In the genomic region with DNA sequence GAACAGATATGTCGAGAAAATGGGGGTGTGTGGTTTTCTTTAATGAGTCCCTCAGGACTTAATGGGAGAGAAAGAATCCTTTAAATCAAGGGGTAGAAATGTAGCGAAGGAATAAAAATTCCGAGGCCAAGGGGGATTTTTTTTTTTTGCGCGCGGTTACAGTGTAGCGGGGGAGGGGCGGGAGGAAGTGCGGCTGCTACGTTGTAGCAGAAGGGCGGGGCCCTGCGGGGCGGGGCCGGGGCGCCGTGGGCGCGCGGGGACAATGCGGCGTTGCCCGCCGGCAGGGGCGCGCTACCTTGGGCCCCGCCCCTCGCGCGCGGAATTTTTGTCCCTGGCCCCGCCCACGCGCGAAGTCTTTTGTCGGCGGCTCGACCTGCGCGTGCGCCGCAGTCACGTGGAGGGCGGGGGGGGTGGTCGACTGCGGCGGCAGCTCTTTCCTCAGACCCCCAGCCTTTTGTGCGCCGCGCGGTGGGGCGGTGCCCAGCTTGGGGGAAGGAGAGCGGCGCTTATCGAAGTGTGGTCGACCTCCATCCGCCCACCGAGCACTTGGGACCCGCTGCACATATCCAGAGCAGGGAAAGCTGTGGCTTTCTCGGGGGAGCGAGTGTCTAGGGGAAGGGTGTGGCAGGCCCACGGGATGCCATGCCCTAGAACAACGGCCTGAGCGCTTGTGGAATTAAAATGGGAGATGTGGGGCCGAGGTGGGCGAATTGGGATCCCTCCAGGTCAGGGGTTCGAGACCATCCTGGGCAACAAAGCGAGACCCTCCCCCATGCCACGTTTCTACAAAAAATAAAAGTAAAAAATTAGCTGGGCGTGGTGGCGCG, we compare ENCODE assay signal across 1 cellular context.
A peak's percentile ranks its signal among the peaks of the same experiment; 100 is the strongest.
TF ChIP-seq lines count a peak whose summit lies in the region.

No MANE protein-coding gene starts in this region.

TF ChIP-seq in HepG2, 621 proteins besides CTCF, POLR2A, EP300 and RAD21 (continued from another document and continues in another):
- TF ChIP-seq, protein P1, sequence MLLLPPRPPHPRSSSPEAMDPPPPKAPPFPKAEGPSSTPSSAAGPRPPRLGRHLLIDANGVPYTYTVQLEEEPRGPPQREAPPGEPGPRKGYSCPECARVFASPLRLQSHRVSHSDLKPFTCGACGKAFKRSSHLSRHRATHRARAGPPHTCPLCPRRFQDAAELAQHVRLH (CRISPR knock-in tag; IDR thresholded peaks at IDR 0.05; ENCODE audit: borderline replicate concordance, low read depth): peak; percentile 51; the same call in 1 of the 2 replicates
- TF ChIP-seq ZNF782 (CRISPR knock-in tag; IDR thresholded peaks at IDR 0.05; ENCODE audit: borderline replicate concordance) (peak; percentile 52; the same call in 1 of the 2 replicates), SRF (IDR thresholded peaks at IDR 0.05; ENCODE audit: low read depth, low read length) (no peak), ZNF546 (CRISPR knock-in tag; conservative IDR thresholded peaks at IDR 0.05) (no peak), ZNF552 (CRISPR knock-in tag; IDR thresholded peaks at IDR 0.05; ENCODE audit: borderline replicate concordance) (no peak), PHF8 (CRISPR knock-in tag; IDR thresholded peaks at IDR 0.05) (peak; percentile 40; the same call in 1 of the 2 replicates), ZC3H13 (CRISPR knock-in tag; IDR thresholded peaks at IDR 0.05) (peak; percentile 79; the same call in 1 of the 2 replicates), ELF1 (CRISPR knock-in tag; IDR thresholded peaks at IDR 0.05) (peak; percentile 45), TBL1XR1 (IDR thresholded peaks at IDR 0.05; ENCODE audit: borderline replicate concordance, low read length, partially characterized antibody) (no peak), PCBP1 (IDR thresholded peaks at IDR 0.05; ENCODE audit: borderline replicate concordance, low read depth, low read length) (no peak), ZNF138 (CRISPR knock-in tag; IDR thresholded peaks at IDR 0.05; ENCODE audit: low read depth) (peak; percentile 52; the same call in 1 of the 2 replicates), MXI1 (IDR thresholded peaks at IDR 0.05; ENCODE audit: borderline replicate concordance, low read depth, low read length) (peak; percentile 96), RBAK (CRISPR knock-in tag; IDR thresholded peaks at IDR 0.05) (no peak; the same call in 1 of the 2 replicates), ZNF350 (CRISPR knock-in tag; IDR thresholded peaks at IDR 0.05; ENCODE audit: borderline replicate concordance, low read depth) (peak; percentile 17; the same call in 1 of the 2 replicates), MXD4 (CRISPR knock-in tag; IDR thresholded peaks at IDR 0.05) (peak; percentile 90), ZNF629 (CRISPR knock-in tag; conservative IDR thresholded peaks at IDR 0.05) (0 out of 2 replicates have a peak, but pooled peaks have one; percentile 27), ZNF282 (IDR thresholded peaks at IDR 0.05; ENCODE audit: partially characterized antibody) (no peak), CCDC6 (CRISPR knock-in tag; IDR thresholded peaks at IDR 0.05) (peak; percentile 84; the same call in 1 of the 2 replicates), GABPB1 (CRISPR knock-in tag; IDR thresholded peaks at IDR 0.05) (peak; percentile 74), HNRNPL (IDR thresholded peaks at IDR 0.05; ENCODE audit: low read depth, low read length) (peak; percentile 67; the same call in 1 of the 2 replicates), ZNF317 (CRISPR knock-in tag; IDR thresholded peaks at IDR 0.05) (peak; percentile 63; the same call in 1 of the 2 replicates), TP53 (CRISPR knock-in tag; conservative IDR thresholded peaks at IDR 0.05) (0 out of 2 replicates have a peak, but pooled peaks have one; percentile 2), ZNF792 (CRISPR knock-in tag; IDR thresholded peaks at IDR 0.05) (peak; percentile 50), SIX4 (CRISPR knock-in tag; IDR thresholded peaks at IDR 0.05) (no peak), TMF1 (CRISPR knock-in tag; IDR thresholded peaks at IDR 0.05; ENCODE audit: low read depth) (peak; percentile 88), ZNF768 (CRISPR knock-in tag; IDR thresholded peaks at IDR 0.05) (peak; percentile 66), ZNF790 (CRISPR knock-in tag; IDR thresholded peaks at IDR 0.05; ENCODE audit: borderline replicate concordance) (no peak), DR1 (CRISPR knock-in tag; IDR thresholded peaks at IDR 0.05) (peak; percentile 44; the same call in 1 of the 2 replicates), ZNF451 (CRISPR knock-in tag; IDR thresholded peaks at IDR 0.05) (peak; percentile 85)
- TF ChIP-seq, protein P2, sequence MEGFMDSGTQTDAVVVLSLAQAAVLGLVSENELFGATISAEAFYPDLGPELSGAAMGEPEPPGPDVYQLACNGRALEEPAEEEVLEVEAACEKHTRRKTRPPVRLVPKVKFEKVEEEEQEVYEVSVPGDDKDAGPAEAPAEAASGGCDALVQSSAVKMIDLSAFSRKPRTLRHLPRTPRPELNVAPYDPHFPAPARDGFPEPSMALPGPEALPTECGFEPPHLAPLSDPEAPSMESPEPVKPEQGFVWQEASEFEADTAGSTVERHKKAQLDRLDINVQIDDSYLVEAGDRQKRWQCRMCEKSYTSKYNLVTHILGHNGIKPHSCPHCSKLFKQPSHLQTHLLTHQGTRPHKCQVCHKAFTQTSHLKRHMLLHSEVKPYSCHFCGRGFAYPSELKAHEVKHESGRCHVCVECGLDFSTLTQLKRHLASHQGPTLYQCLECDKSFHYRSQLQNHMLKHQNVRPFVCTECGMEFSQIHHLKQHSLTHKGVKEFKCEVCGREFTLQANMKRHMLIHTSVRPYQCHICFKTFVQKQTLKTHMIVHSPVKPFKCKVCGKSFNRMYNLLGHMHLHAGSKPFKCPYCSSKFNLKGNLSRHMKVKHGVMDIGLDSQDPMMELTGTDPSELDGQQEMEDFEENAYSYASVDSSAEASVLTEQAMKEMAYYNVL (CRISPR knock-in tag; IDR thresholded peaks at IDR 0.05; ENCODE audit: borderline replicate concordance): 0 out of 2 replicates have a peak, but pooled peaks have one; percentile 55
- TF ChIP-seq, protein P3, sequence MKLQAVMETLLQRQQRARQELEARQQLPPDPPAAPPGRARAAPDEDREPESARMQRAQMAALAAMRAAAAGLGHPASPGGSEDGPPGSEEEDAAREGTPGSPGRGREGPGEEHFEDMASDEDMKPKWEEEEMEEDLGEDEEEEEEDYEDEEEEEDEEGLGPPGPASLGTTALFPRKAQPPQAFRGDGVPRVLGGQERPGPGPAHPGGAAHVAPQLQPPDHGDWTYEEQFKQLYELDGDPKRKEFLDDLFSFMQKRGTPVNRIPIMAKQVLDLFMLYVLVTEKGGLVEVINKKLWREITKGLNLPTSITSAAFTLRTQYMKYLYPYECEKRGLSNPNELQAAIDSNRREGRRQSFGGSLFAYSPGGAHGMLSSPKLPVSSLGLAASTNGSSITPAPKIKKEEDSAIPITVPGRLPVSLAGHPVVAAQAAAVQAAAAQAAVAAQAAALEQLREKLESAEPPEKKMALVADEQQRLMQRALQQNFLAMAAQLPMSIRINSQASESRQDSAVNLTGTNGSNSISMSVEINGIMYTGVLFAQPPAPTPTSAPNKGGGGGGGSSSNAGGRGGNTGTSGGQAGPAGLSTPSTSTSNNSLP (IDR thresholded peaks at IDR 0.05; ENCODE audit: low read depth, low read length): peak; percentile 35; the same call in 1 of the 2 replicates
- TF ChIP-seq, protein P4, sequence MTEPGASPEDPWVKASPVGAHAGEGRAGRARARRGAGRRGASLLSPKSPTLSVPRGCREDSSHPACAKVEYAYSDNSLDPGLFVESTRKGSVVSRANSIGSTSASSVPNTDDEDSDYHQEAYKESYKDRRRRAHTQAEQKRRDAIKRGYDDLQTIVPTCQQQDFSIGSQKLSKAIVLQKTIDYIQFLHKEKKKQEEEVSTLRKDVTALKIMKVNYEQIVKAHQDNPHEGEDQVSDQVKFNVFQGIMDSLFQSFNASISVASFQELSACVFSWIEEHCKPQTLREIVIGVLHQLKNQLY (CRISPR knock-in tag; IDR thresholded peaks at IDR 0.05): peak; percentile 55
- TF ChIP-seq, protein P5, sequence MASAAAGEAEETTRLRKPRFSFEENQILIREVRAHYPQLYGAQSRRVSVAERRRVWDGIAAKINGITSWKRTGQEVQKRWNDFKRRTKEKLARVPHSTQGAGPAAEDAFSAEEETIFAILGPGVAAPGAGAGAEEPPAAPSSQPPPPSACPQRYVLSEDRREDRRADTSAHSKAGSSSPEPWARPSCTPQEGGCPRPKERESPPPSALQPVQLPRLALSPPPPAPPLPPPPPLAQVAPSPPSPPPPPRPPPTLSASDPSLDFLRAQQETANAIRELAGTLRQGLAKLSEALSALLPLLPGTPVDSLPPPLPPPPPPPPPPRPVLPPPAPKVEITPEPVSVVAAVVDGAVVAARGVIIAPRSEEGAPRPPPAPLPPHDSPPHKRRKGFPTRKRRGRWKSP (CRISPR knock-in tag; IDR thresholded peaks at IDR 0.05): peak; percentile 31; the same call in 1 of the 2 replicates
- TF ChIP-seq, protein P6, sequence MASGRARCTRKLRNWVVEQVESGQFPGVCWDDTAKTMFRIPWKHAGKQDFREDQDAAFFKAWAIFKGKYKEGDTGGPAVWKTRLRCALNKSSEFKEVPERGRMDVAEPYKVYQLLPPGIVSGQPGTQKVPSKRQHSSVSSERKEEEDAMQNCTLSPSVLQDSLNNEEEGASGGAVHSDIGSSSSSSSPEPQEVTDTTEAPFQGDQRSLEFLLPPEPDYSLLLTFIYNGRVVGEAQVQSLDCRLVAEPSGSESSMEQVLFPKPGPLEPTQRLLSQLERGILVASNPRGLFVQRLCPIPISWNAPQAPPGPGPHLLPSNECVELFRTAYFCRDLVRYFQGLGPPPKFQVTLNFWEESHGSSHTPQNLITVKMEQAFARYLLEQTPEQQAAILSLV (CRISPR knock-in tag; IDR thresholded peaks at IDR 0.05; ENCODE audit: borderline replicate concordance): peak; percentile 78
- TF ChIP-seq, protein P7, sequence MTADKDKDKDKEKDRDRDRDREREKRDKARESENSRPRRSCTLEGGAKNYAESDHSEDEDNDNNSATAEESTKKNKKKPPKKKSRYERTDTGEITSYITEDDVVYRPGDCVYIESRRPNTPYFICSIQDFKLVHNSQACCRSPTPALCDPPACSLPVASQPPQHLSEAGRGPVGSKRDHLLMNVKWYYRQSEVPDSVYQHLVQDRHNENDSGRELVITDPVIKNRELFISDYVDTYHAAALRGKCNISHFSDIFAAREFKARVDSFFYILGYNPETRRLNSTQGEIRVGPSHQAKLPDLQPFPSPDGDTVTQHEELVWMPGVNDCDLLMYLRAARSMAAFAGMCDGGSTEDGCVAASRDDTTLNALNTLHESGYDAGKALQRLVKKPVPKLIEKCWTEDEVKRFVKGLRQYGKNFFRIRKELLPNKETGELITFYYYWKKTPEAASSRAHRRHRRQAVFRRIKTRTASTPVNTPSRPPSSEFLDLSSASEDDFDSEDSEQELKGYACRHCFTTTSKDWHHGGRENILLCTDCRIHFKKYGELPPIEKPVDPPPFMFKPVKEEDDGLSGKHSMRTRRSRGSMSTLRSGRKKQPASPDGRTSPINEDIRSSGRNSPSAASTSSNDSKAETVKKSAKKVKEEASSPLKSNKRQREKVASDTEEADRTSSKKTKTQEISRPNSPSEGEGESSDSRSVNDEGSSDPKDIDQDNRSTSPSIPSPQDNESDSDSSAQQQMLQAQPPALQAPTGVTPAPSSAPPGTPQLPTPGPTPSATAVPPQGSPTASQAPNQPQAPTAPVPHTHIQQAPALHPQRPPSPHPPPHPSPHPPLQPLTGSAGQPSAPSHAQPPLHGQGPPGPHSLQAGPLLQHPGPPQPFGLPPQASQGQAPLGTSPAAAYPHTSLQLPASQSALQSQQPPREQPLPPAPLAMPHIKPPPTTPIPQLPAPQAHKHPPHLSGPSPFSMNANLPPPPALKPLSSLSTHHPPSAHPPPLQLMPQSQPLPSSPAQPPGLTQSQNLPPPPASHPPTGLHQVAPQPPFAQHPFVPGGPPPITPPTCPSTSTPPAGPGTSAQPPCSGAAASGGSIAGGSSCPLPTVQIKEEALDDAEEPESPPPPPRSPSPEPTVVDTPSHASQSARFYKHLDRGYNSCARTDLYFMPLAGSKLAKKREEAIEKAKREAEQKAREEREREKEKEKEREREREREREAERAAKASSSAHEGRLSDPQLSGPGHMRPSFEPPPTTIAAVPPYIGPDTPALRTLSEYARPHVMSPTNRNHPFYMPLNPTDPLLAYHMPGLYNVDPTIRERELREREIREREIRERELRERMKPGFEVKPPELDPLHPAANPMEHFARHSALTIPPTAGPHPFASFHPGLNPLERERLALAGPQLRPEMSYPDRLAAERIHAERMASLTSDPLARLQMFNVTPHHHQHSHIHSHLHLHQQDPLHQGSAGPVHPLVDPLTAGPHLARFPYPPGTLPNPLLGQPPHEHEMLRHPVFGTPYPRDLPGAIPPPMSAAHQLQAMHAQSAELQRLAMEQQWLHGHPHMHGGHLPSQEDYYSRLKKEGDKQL (CRISPR knock-in tag; IDR thresholded peaks at IDR 0.05; ENCODE audit: low read depth): no peak
- TF ChIP-seq, protein P8, sequence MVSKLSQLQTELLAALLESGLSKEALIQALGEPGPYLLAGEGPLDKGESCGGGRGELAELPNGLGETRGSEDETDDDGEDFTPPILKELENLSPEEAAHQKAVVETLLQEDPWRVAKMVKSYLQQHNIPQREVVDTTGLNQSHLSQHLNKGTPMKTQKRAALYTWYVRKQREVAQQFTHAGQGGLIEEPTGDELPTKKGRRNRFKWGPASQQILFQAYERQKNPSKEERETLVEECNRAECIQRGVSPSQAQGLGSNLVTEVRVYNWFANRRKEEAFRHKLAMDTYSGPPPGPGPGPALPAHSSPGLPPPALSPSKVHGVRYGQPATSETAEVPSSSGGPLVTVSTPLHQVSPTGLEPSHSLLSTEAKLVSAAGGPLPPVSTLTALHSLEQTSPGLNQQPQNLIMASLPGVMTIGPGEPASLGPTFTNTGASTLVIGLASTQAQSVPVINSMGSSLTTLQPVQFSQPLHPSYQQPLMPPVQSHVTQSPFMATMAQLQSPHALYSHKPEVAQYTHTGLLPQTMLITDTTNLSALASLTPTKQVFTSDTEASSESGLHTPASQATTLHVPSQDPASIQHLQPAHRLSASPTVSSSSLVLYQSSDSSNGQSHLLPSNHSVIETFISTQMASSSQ (IDR thresholded peaks at IDR 0.05; ENCODE audit: low read depth): no peak
- TF ChIP-seq, protein P8 (CRISPR knock-in tag; IDR thresholded peaks at IDR 0.05; ENCODE audit: borderline replicate concordance): peak; percentile 14; the same call in 1 of the 2 replicates
- TF ChIP-seq, protein P9, sequence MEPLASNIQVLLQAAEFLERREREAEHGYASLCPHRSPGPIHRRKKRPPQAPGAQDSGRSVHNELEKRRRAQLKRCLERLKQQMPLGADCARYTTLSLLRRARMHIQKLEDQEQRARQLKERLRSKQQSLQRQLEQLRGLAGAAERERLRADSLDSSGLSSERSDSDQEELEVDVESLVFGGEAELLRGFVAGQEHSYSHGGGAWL (CRISPR knock-in tag; IDR thresholded peaks at IDR 0.05): peak; percentile 87; the same call in 1 of the 2 replicates
